ENCODE assay signal across 1 cellular context in genomic region chr2:36688291-36688690, GRCh38. TPM values are rescaled to one million over a fixed set of nuclear protein-coding genes. Genes with fewer than 3 reads are reported as not detected.
"Had no signal": no experiment of that assay in that cellular context is flagged by ENCODE, and none has a peak within 500 bp of the region (broad histone marks: within the 10 kb centered on the region; RNA-seq: fewer than 3 reads in every experiment).

No MANE protein-coding gene starts in this region.

RNA-seq across cellular contexts. Expression of gene VIT, which starts 8.2 kb away (rescaled TPM):
- total RNA-seq: MCF 10A had no signal
